ENCODE assay signal across 10 cellular contexts in the genomic region with DNA sequence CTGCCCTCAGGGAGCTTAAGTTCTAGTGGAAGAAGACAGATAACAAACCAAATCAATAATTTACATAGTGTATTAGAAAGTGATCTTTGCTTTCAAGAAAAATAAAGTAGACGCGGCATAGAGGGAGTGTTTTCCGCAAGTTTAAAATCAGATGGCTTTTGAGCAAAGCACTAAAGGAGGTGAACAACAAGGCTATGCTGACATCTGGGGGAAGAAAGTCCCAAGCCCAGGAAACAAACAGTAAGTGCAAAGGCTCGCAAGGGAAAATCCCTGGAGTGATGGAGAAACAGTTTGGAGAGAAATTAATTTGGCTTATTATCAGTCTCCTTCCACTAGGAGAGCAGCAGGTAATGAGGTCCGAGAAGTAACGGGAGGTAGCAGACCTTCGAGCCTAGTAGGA. TPM values are rescaled to one million over a fixed set of nuclear protein-coding genes. Genes with fewer than 3 reads are reported as not detected.
DNase-seq lines count a peak whose midpoint lies in the region; ATAC-seq and TF ChIP-seq lines count a peak whose summit lies in the region.
"Had no signal": no experiment of that assay in that cellular context is flagged by ENCODE, and none has a peak within 500 bp of the region (broad histone marks: within the 10 kb centered on the region; RNA-seq: fewer than 3 reads in every experiment).

No MANE protein-coding gene starts in this region.

- no peak for DNase-seq in activated T-cell treated with anti-CD3 and anti-CD28 coated beads, Interleukin-2, amount 50 U/mL, for 4 hours
- no peak for DNase-seq in activated T-cell treated with anti-CD3 and anti-CD28 coated beads, Interleukin-2, amount 50 U/mL, for 1 hour
- no peak for DNase-seq in PC-9
- no peak for DNase-seq in effector memory CD8-positive, alpha-beta T cell
- no peak for DNase-seq in smooth muscle cell (lab: John Stamatoyannopoulos, UW; ENCODE audit: unreplicated experiment)
- DNase-seq in mucosa of gallbladder (ENCODE audit: low spot score): no peak

- TF ChIP-seq CTCF in PC-9 (conservative IDR thresholded peaks at IDR 0.05): no peak
- no peak for TF ChIP-seq CTCF in smooth muscle cell (IDR thresholded peaks at IDR 0.05; ENCODE audit: borderline replicate concordance, insufficient read depth, poor library complexity, severe bottlenecking)

- ATAC-seq in activated T-cell treated with anti-CD3 and anti-CD28 coated beads, Interleukin-2, amount 50 U/mL, for 4 hours: no peak
- ATAC-seq in effector memory CD8-positive, alpha-beta T cell (replicated peaks): no peak
- no peak for ATAC-seq in GM18870 (IDR thresholded peaks at IDR 0.05; ENCODE audit: unreplicated experiment)
- no peak for ATAC-seq in HG03378 (IDR thresholded peaks at IDR 0.05; ENCODE audit: unreplicated experiment)
- ATAC-seq: left lobe of liver, pancreas had no signal

- no peak overlapping the region for H3K27ac ChIP-seq in PC-9
- no peak overlapping the region for H3K27ac ChIP-seq in smooth muscle cell (ENCODE audit: low read depth)

- H3K4me2 ChIP-seq in PC-9: peak overlapping the region; percentile 82
- peak overlapping the region; percentile 98 for H3K4me2 ChIP-seq in smooth muscle cell

- H3K9me3 Mint-ChIP-seq in activated T-cell treated with anti-CD3 and anti-CD28 coated beads, Interleukin-2, amount 50 U/mL, for 4 hours: no peaks in the 10 kb centered on the region
- H3K9me3 Mint-ChIP-seq in effector memory CD8-positive, alpha-beta T cell: no peaks in the 10 kb centered on the region

- H3K9me2 ChIP-seq in PC-9 (ENCODE audit: insufficient read depth): no peaks in the 10 kb centered on the region

- H2AFZ ChIP-seq in PC-9 (peak overlapping the region; percentile 87), smooth muscle cell (ENCODE audit: low read depth) (no peak overlapping the region)

- no peak overlapping the region for H3K9ac ChIP-seq in smooth muscle cell (ENCODE audit: low read depth)

- peak overlapping the region; percentile 96; the same call in 1 of the 2 replicates for H3K4me3 ChIP-seq in PC-9
- no peak overlapping the region for H3K4me3 ChIP-seq in smooth muscle cell

- CTCF ChIA-PET in PC-9 (lab: Charles Lee): interaction anchor here (0.6 kb wide), 1 partner anchor 101 kb away, joined by 18 read pairs; no protein-coding TSS in a partner anchor

- H3K4me1 ChIP-seq in PC-9 (replicated peaks; ENCODE audit: insufficient read depth) (peaks cover 22% of the 10 kb centered on the region), smooth muscle cell (ENCODE audit: low read depth) (peaks cover 24% of the 10 kb centered on the region)

- intact Hi-C loops in PC-9 (cut with micrococcal nuclease; ENCODE audit: unreplicated experiment): loop anchor here (2.0 to 10.0 kb wide), 4 partner anchors 329 to 566 kb away; a partner anchor contains a TSS

- H4K20me1 ChIP-seq in PC-9 (ENCODE audit: insufficient read depth) (no peaks in the 10 kb centered on the region), smooth muscle cell (ENCODE audit: low read depth) (peaks cover 16% of the 10 kb centered on the region)

- H3K36me3 ChIP-seq in PC-9 (ENCODE audit: low read depth) (no peaks in the 10 kb centered on the region), smooth muscle cell (ENCODE audit: low read depth) (no peaks in the 10 kb centered on the region)
- H3K36me3 ChIP-seq: pancreas had no signal

- H3K27me3 Mint-ChIP-seq in activated T-cell treated with anti-CD3 and anti-CD28 coated beads, Interleukin-2, amount 50 U/mL, for 4 hours (ENCODE audit: low read depth): peaks cover 17% of the 10 kb centered on the region
- H3K27me3 Mint-ChIP-seq in effector memory CD8-positive, alpha-beta T cell: peaks cover 23 to 30% of the 10 kb centered on the region in 2 donors

- H3K4me3 Mint-ChIP-seq in activated T-cell treated with anti-CD3 and anti-CD28 coated beads, Interleukin-2, amount 50 U/mL, for 4 hours: peak overlapping the region; percentile 92
- peak overlapping the region; percentile 94 to 96 for H3K4me3 Mint-ChIP-seq in effector memory CD8-positive, alpha-beta T cell

- 89% methylated on average over 7 of the region's 7 CpGs for WGBS in smooth muscle cell (ENCODE audit: low lambda C conversion rate)

- no TSS peak for BruUV-seq in PC-9 (replicated peaks; lab: Mats Ljungman, UMichigan)

- H3K27me3 ChIP-seq in PC-9 (ENCODE audit: insufficient read depth, low read depth): no peaks in the 10 kb centered on the region
- peaks cover 15% of the 10 kb centered on the region for H3K27me3 ChIP-seq in smooth muscle cell (ENCODE audit: low read depth)
- H3K27me3 ChIP-seq: pancreas had no signal

- peaks cover 30% of the 10 kb centered on the region for H3K4me1 Mint-ChIP-seq in activated T-cell treated with anti-CD3 and anti-CD28 coated beads, Interleukin-2, amount 50 U/mL, for 4 hours (ENCODE audit: low read depth)
- H3K4me1 Mint-ChIP-seq in effector memory CD8-positive, alpha-beta T cell (ENCODE audit: low read depth in 2 of 2): peaks cover 24 to 25% of the 10 kb centered on the region in 2 donors

- H3K36me3 Mint-ChIP-seq in activated T-cell treated with anti-CD3 and anti-CD28 coated beads, Interleukin-2, amount 50 U/mL, for 4 hours (ENCODE audit: insufficient read depth): no peaks in the 10 kb centered on the region
- H3K36me3 Mint-ChIP-seq in effector memory CD8-positive, alpha-beta T cell (ENCODE audit: insufficient read depth): peaks cover 14% of the 10 kb centered on the region

- POLR2A ChIA-PET in PC-9 (lab: Charles Lee; ENCODE audit: unreplicated experiment): no interaction called here

- no peak overlapping the region for H3K27ac Mint-ChIP-seq in effector memory CD8-positive, alpha-beta T cell

- H3F3A ChIP-seq in PC-9 (ENCODE audit: insufficient read depth, low read depth) (no peaks in the 10 kb centered on the region), smooth muscle cell (ENCODE audit: low read depth) (no peaks in the 10 kb centered on the region)

- H3K79me2 ChIP-seq in PC-9 (ENCODE audit: low read depth) (no peaks in the 10 kb centered on the region), smooth muscle cell (ENCODE audit: low read depth) (no peaks in the 10 kb centered on the region)

- H3K9me3 ChIP-seq in PC-9 (ENCODE audit: insufficient read depth, low read depth): no peaks in the 10 kb centered on the region
- H3K9me3 ChIP-seq in smooth muscle cell (replicated peaks; ENCODE audit: low read depth): no peaks in the 10 kb centered on the region
- H3K9me3 ChIP-seq: pancreas had no signal

RNA-seq across cellular contexts. Expression of a gene that starts 1.9 kb away (rescaled TPM):
- total RNA-seq in activated T-cell treated with anti-CD3 and anti-CD28 coated beads, Interleukin-2, amount 50 U/mL, for 4 hours: 1 to 10 TPM; 6.0 to 6.3 (median 6.1) TPM
- 7.4 and 8.8 TPM in 2 replicates for total RNA-seq in PC-9 (2021)
- total RNA-seq in smooth muscle cell: 6.7 and 8.4 TPM in 2 replicates
- polyA plus RNA-seq in smooth muscle cell: 4.9 and 5.5 TPM in 2 replicates
- total RNA-seq in mucosa of gallbladder: 33.0 TPM

RNA-seq across cellular contexts. Expression of a gene that starts 46.9 kb away (rescaled TPM):
- total RNA-seq in activated T-cell treated with anti-CD3 and anti-CD28 coated beads, Interleukin-2, amount 50 U/mL, for 4 hours: under 1 TPM; 0.18 to 0.22 (median 0.18) TPM
- total RNA-seq in PC-9 (2021) (0.22 TPM in 1 of 2 replicates, not detected in the other), smooth muscle cell (3.7 and 4.2 TPM in 2 replicates), mucosa of gallbladder (5.4 TPM)
- 1.7 and 2.2 TPM in 2 replicates for polyA plus RNA-seq in smooth muscle cell
